1 cellular context compared by ENCODE assay signal in genomic region chr6:167997642-167998041, GRCh38.
TF ChIP-seq lines count a peak whose summit lies in the region.

Gene KIF25 (plus strand): TSS chr6:167997671. CDS start chr6:168029586, 31,915 bp downstream.

TF ChIP-seq in GM23338, 12 proteins besides CTCF, POLR2A, EP300 and RAD21 (continued from another document):
- TF ChIP-seq, protein P1, sequence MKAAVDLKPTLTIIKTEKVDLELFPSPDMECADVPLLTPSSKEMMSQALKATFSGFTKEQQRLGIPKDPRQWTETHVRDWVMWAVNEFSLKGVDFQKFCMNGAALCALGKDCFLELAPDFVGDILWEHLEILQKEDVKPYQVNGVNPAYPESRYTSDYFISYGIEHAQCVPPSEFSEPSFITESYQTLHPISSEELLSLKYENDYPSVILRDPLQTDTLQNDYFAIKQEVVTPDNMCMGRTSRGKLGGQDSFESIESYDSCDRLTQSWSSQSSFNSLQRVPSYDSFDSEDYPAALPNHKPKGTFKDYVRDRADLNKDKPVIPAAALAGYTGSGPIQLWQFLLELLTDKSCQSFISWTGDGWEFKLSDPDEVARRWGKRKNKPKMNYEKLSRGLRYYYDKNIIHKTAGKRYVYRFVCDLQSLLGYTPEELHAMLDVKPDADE (IDR thresholded peaks at IDR 0.05) = no peak
- TF ChIP-seq POLR2AphosphoS5 (IDR thresholded peaks at IDR 0.05; ENCODE audit: low read depth) = no peak
